Comparison of ENCODE assay signal across 8 cellular contexts in the genomic region with DNA sequence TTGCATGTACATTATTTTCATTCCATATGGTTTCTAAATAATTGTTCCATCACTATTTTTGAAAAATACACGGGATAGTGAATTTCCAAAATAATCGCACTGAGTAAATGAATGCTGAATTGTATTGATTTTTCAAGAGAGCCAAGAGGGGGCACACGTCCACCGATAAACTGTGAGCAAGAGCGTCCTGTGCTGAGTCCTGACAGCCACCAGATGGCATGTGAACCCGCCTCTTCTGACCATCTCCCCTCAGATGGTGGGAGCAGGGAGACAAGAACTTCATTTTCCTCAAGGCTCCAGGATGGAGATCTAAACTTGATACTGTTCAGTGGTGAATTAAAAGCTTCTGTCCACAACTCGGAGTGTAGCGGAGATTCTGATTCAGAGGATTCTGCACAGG. TPM values are rescaled to one million over a fixed set of nuclear protein-coding genes. Genes with fewer than 3 reads are reported as not detected.
DNase-seq lines count a peak whose midpoint lies in the region; TF ChIP-seq lines count a peak whose summit lies in the region.

No MANE protein-coding gene starts in this region.

- no peak overlapping the region for H3K4me3 ChIP-seq in H7 (ENCODE audit: insufficient read depth, low read depth, low read length)
- no peak overlapping the region for H3K4me3 ChIP-seq in mesenchymal stem cell (ENCODE audit: insufficient read depth in 1 of 2, low read depth in 1 of 2, low read length in 2 of 2)
- no peak overlapping the region for H3K4me3 ChIP-seq in uterus

- peaks cover 28% of the 10 kb centered on the region for H3K9me3 Mint-ChIP-seq in activated T-helper 1 cell treated with anti-CD3 and anti-CD28 coated beads, Interleukin-12 subunit alpha, Interleukin-12 subunit beta, Interleukin-2, Interleukin-4 antibody, amounts not matched to agents 30 ng/mL and 10 ng/mL and 1 ng/mL, durations not matched to agents 14 hours and 24 hours and 36 hours

- no peak overlapping the region for H3K4ac ChIP-seq in mesenchymal stem cell (ENCODE audit: low read depth in 1 of 2, low read length in 2 of 2)

- no peak overlapping the region for H2BK5ac ChIP-seq in mesenchymal stem cell (ENCODE audit: low read depth, low read length, poor library complexity, severe bottlenecking)

- no peak overlapping the region for H2BK12ac ChIP-seq in mesenchymal stem cell (ENCODE audit: low read length in 2 of 2)

- H3K36me3 ChIP-seq in H7 (replicated peaks; ENCODE audit: control insufficient read depth, insufficient read depth, low read length) (no peaks in the 10 kb centered on the region), mesenchymal stem cell (ENCODE audit: control insufficient read depth in 1 of 2, insufficient read depth in 2 of 2, low read depth in 1 of 2, low read length in 2 of 2) (no peaks in the 10 kb centered on the region), uterus (no peaks in the 10 kb centered on the region)

- H3K36me3 Mint-ChIP-seq in activated T-helper 1 cell treated with anti-CD3 and anti-CD28 coated beads, Interleukin-12 subunit alpha, Interleukin-12 subunit beta, Interleukin-2, Interleukin-4 antibody, amounts not matched to agents 30 ng/mL and 10 ng/mL and 1 ng/mL, durations not matched to agents 14 hours and 24 hours and 36 hours (ENCODE audit: low read depth), result peaks cover 1% of the 10 kb centered on the region

- peaks cover 19% of the 10 kb centered on the region for H3K9me3 ChIP-seq in mesenchymal stem cell (ENCODE audit: control insufficient read depth, low read length)
- no peaks in the 10 kb centered on the region for H3K9me3 ChIP-seq in uterus

- no peak overlapping the region for H3K4me3 Mint-ChIP-seq in activated T-helper 1 cell treated with anti-CD3 and anti-CD28 coated beads, Interleukin-12 subunit alpha, Interleukin-12 subunit beta, Interleukin-2, Interleukin-4 antibody, amounts not matched to agents 30 ng/mL and 10 ng/mL and 1 ng/mL, durations not matched to agents 14 hours and 24 hours and 36 hours

- no peak overlapping the region for H2BK120ac ChIP-seq in mesenchymal stem cell (ENCODE audit: low read depth, low read length)

- no peak overlapping the region for H3K18ac ChIP-seq in mesenchymal stem cell (ENCODE audit: low read depth in 1 of 2, low read length in 2 of 2)

- H3K4me1 Mint-ChIP-seq in activated T-helper 1 cell treated with anti-CD3 and anti-CD28 coated beads, Interleukin-12 subunit alpha, Interleukin-12 subunit beta, Interleukin-2, Interleukin-4 antibody, amounts not matched to agents 30 ng/mL and 10 ng/mL and 1 ng/mL, durations not matched to agents 14 hours and 24 hours and 36 hours (ENCODE audit: low read depth), result peaks cover 17% of the 10 kb centered on the region

- H4K8ac ChIP-seq in mesenchymal stem cell (ENCODE audit: low read length), result no peak overlapping the region

- H3K4me2 ChIP-seq in mesenchymal stem cell (ENCODE audit: low read length, poor library complexity, severe bottlenecking), result no peak overlapping the region

- H2AFZ ChIP-seq in mesenchymal stem cell (ENCODE audit: low read depth, low read length), result no peak overlapping the region

- no peak overlapping the region for H2AK5ac ChIP-seq in mesenchymal stem cell (ENCODE audit: low read length, severe bottlenecking)

- peaks cover 3% of the 10 kb centered on the region for H3K27me3 Mint-ChIP-seq in activated T-helper 1 cell treated with anti-CD3 and anti-CD28 coated beads, Interleukin-12 subunit alpha, Interleukin-12 subunit beta, Interleukin-2, Interleukin-4 antibody, amounts not matched to agents 30 ng/mL and 10 ng/mL and 1 ng/mL, durations not matched to agents 14 hours and 24 hours and 36 hours (ENCODE audit: insufficient read depth)

- no peak for TF ChIP-seq POLR2A in uterus (IDR thresholded peaks at IDR 0.05)

- no peak overlapping the region for H3K14ac ChIP-seq in mesenchymal stem cell (ENCODE audit: low read length in 2 of 2)

- H3K27ac ChIP-seq in mesenchymal stem cell (ENCODE audit: low read length, poor library complexity, severe bottlenecking) (no peak overlapping the region), uterus (no peak overlapping the region)

- H3K27ac Mint-ChIP-seq in activated T-helper 1 cell treated with anti-CD3 and anti-CD28 coated beads, Interleukin-12 subunit alpha, Interleukin-12 subunit beta, Interleukin-2, Interleukin-4 antibody, amounts not matched to agents 30 ng/mL and 10 ng/mL and 1 ng/mL, durations not matched to agents 14 hours and 24 hours and 36 hours, result no peak overlapping the region

- H4K91ac ChIP-seq in mesenchymal stem cell (ENCODE audit: low read length), result no peak overlapping the region

- peak; percentile 25 for DNase-seq in EH (ENCODE audit: low read depth)
- peak; percentile 46 for DNase-seq in H7
- peak; percentile 64 for DNase-seq in NCI-H69 (lab: John Stamatoyannopoulos, UW)
- peak; percentile 12 for DNase-seq in activated T-helper 1 cell treated with anti-CD3 and anti-CD28 coated beads, Interleukin-12 subunit alpha, Interleukin-12 subunit beta, Interleukin-2, Interleukin-4 antibody, amounts not matched to agents 30 ng/mL and 10 ng/mL and 1 ng/mL, durations not matched to agents 14 hours and 24 hours and 36 hours (ENCODE audit: low spot score)
- peak; percentile 8 for DNase-seq in mesenchymal stem cell
- DNase-seq in cerebellar nuclear complex (lab: John Stamatoyannopoulos, UW), result no peak
- no peak for DNase-seq in uterus
- DNase-seq in HCEC 1CT, result no peak

- no peak overlapping the region for H3K23ac ChIP-seq in mesenchymal stem cell (ENCODE audit: low read length in 2 of 2)

- WGBS in mesenchymal stem cell, result 61% methylated on average over 8 of the region's 8 CpGs

- no peak for TF ChIP-seq CTCF in uterus (IDR thresholded peaks at IDR 0.05)

- no peaks in the 10 kb centered on the region for H3K79me1 ChIP-seq in mesenchymal stem cell (replicated peaks; ENCODE audit: low read length, poor library complexity, severe bottlenecking)

- H2BK15ac ChIP-seq in mesenchymal stem cell (ENCODE audit: low read depth, poor library complexity, severe bottlenecking), result no peak overlapping the region

- H3K4me1 ChIP-seq in mesenchymal stem cell (ENCODE audit: control insufficient read depth, insufficient read depth, low read depth, low read length) (no peaks in the 10 kb centered on the region), uterus (no peaks in the 10 kb centered on the region)

- intact Hi-C loops in activated T-helper 1 cell treated with anti-CD3 and anti-CD28 coated beads, Interleukin-12 subunit alpha, Interleukin-12 subunit beta, Interleukin-2, Interleukin-4 antibody, amounts not matched to agents 30 ng/mL and 10 ng/mL and 1 ng/mL, durations not matched to agents 14 hours and 24 hours and 36 hours (cut with micrococcal nuclease), result no loop called here
- intact Hi-C loops in uterus (cut with DNase I; ENCODE audit: low total_unique reads), result no loop called here

- no peak overlapping the region for H3K9ac ChIP-seq in mesenchymal stem cell (ENCODE audit: low read length)

- no peaks in the 10 kb centered on the region for H3K27me3 ChIP-seq in H7 (ENCODE audit: control insufficient read depth, insufficient read depth, low read length)
- H3K27me3 ChIP-seq in mesenchymal stem cell (ENCODE audit: control insufficient read depth in 1 of 2, insufficient read depth in 1 of 2, low read length in 2 of 2), result no peaks in the 10 kb centered on the region
- H3K27me3 ChIP-seq in uterus, result no peaks in the 10 kb centered on the region

RNA-seq across cellular contexts. Expression of a gene that starts 30.6 kb away (rescaled TPM):
- 0.17 and 0.78 TPM in 2 replicates for total RNA-seq in H7 (2014; rRNA removed; shearing (Covaris generic))
- 5.3 and 7.8 TPM in 2 replicates for total RNA-seq in activated T-helper 1 cell treated with anti-CD3 and anti-CD28 coated beads, Interleukin-12 subunit alpha, Interleukin-12 subunit beta, Interleukin-2, Interleukin-4 antibody, amounts not matched to agents 30 ng/mL and 10 ng/mL and 1 ng/mL, durations not matched to agents 14 hours and 24 hours and 36 hours
- polyA plus RNA-seq in mesenchymal stem cell (2013, experiment 1 of 2), result 0.03 TPM
- polyA plus RNA-seq in mesenchymal stem cell (2013, experiment 2 of 2), result not detected
- under 1 TPM in 1 of 4 donors, not detected in 3; 0.14 TPM for total RNA-seq in uterus

Comparison
In these comparisons a context has a peak if more than half of its experiments do, and no peak if none do; other contexts are left out.
1. DNase-seq: peak in EH (single experiment), H7 (single experiment), NCI-H69 (single experiment), activated T-helper 1 cell treated with anti-CD3 and anti-CD28 coated beads, Interleukin-12 subunit alpha, Interleukin-12 subunit beta, Interleukin-2, Interleukin-4 antibody, amounts not matched to agents 30 ng/mL and 10 ng/mL and 1 ng/mL, durations not matched to agents 14 hours and 24 hours and 36 hours (single experiment) and mesenchymal stem cell (single experiment); none in cerebellar nuclear complex (0 of 2), uterus (0 of 2) and HCEC 1CT (single experiment).